In the genomic region with DNA sequence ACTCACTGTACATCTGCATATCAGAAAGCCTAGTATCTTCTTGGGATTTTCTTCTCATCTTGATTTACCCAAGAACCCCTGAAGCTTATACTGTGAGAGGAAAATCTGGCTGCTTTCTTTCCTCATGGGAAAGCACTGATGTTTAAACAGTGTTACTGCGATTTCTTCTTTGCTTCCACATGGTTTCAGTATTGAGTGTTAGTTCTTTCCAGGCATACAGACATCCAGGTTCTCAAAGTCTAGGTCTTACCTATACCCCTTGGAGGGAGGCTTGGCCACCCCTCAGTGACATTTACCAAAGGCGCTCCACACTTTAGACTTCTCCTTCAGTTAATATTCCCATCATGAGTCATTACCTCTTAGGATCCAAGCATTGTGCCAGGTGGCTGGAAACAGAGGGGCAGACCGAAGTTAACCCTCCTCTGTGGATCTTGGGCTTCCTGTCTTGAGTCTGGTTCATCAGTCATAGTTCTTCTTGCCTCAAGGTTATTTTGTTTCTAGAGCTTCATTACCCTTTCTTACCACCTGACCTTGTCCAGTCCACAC, we compare ENCODE assay signal across 13 cellular contexts.
DNase-seq lines count a peak whose midpoint lies in the region; ATAC-seq and TF ChIP-seq lines count a peak whose summit lies in the region.
"Had no signal": no experiment of that assay in that cellular context is flagged by ENCODE, and none has a peak within 500 bp of the region (broad histone marks: within the 10 kb centered on the region; RNA-seq: fewer than 3 reads in every experiment).

No MANE protein-coding gene starts in this region.

- no peaks in the 10 kb centered on the region for H3K36me3 ChIP-seq in RWPE2 (ENCODE audit: low read depth)
- H3K36me3 ChIP-seq: Peyer's patch, prostate gland had no signal

- no peaks in the 10 kb centered on the region for H3K4me1 ChIP-seq in RWPE2 (ENCODE audit: insufficient read depth, poor library complexity, severe bottlenecking)
- H3K4me1 ChIP-seq: Peyer's patch, prostate gland had no signal

- H3K27me3 ChIP-seq in RWPE2 (ENCODE audit: insufficient read depth, poor library complexity, severe bottlenecking), result no peaks in the 10 kb centered on the region
- H3K27me3 ChIP-seq: Peyer's patch had no signal

- H3K9me3 ChIP-seq in RWPE2 (ENCODE audit: severe bottlenecking), result no peaks in the 10 kb centered on the region
- H3K9me3 ChIP-seq: Peyer's patch, prostate gland had no signal

- peak; percentile 57 for TF ChIP-seq CTCF in C4-2B (conservative IDR thresholded peaks at IDR 0.05)
- peak; percentile 37 for TF ChIP-seq CTCF in RWPE2 (IDR thresholded peaks at IDR 0.05; ENCODE audit: poor library complexity, severe bottlenecking)

- no peak for DNase-seq in RWPE2 (ENCODE audit: low spot score)
- peak; percentile 52 for DNase-seq in iPS-NIHi7 (ENCODE audit: extremely low spot score)
- DNase-seq in NCI-H2227 (lab: John Stamatoyannopoulos, UW; ENCODE audit: unreplicated experiment), result no peak
- DNase-seq in anterior cingulate cortex (lab: John Stamatoyannopoulos, UW), result no peak
- DNase-seq: activated CD8-positive, alpha-beta memory T cell treated with anti-CD3 and anti-CD28 coated beads, Interleukin-2, amount 10 ng/mL, durations not matched to agents 7 days and 5 days; cerebellar nuclear complex; GF-D8; Peyer's patch had no signal

- ATAC-seq in GM18868 (IDR thresholded peaks at IDR 0.05; ENCODE audit: unreplicated experiment), result peak; percentile 69
- peak; percentile 29; the same call in 2 of the 3 replicates for ATAC-seq in RWPE2 (ENCODE audit: low read depth)
- no peak for ATAC-seq in HG02884 (IDR thresholded peaks at IDR 0.05; ENCODE audit: unreplicated experiment)
- no peak for ATAC-seq in HG03378 (IDR thresholded peaks at IDR 0.05; ENCODE audit: unreplicated experiment)
- ATAC-seq: activated CD8-positive, alpha-beta memory T cell treated with anti-CD3 and anti-CD28 coated beads, Interleukin-2, amount 10 ng/mL, durations not matched to agents 7 days and 5 days had no signal

- no peak overlapping the region for H3K4me3 ChIP-seq in RWPE2 (ENCODE audit: severe bottlenecking)
- H3K4me3 ChIP-seq: Peyer's patch, prostate gland had no signal

- H3K27ac ChIP-seq in C4-2B, result no peak overlapping the region
- no peak overlapping the region for H3K27ac ChIP-seq in RWPE2 (ENCODE audit: poor library complexity, severe bottlenecking)
- H3K27ac ChIP-seq: Peyer's patch, prostate gland had no signal

Comparison
In these comparisons a context has a peak if more than half of its experiments do, and no peak if none do; other contexts are left out.
1. ATAC-seq: peak in GM18868 (single experiment) and RWPE2 (single experiment); none in HG02884 (single experiment) and HG03378 (single experiment).